Comparison of ENCODE assay signal across 2 cellular contexts in the genomic region with DNA sequence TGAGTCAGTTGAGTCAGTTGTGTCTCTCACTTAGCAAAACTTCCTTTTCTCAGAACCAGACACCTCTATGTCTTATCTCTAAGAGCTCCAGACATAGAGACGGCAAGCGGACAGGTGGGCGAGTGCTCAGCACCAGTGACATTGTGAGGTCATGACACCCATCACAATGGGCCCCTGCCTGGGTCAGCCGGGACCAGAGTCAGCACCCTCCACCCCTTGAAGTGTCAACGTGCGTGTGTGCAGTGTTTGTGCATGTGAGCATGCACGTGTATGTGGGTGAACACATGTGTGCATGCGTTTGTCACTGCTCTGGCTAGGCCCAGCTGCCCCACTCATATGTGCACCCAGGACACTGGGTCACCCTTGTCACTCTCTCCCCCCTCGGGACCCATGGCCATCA. TPM values are rescaled to one million over a fixed set of nuclear protein-coding genes. Genes with fewer than 3 reads are reported as not detected.
"Had no signal": no experiment of that assay in that cellular context is flagged by ENCODE, and none has a peak within 500 bp of the region (broad histone marks: within the 10 kb centered on the region; RNA-seq: fewer than 3 reads in every experiment).

Gene TBC1D28, minus strand, starts transcription at position 101 of the 400 bp plus-strand sequence. CDS start 3,039 bp downstream, outside the sequence.

RNA-seq across cellular contexts. Expression of gene TBC1D28, which starts in this region (rescaled TPM):
- total RNA-seq: G401, GM12878 had no signal
- polyA plus RNA-seq: GM12878 had no signal
